ENCODE assay signal across 8 cellular contexts in genomic region chr10:70508912-70509366, GRCh38. TPM values are rescaled to one million over a fixed set of nuclear protein-coding genes. Genes with fewer than 3 reads are reported as not detected.
DNase-seq lines count a peak whose midpoint lies in the region; FAIRE-seq and TF ChIP-seq lines count a peak whose summit lies in the region.

No MANE protein-coding gene starts in this region.

- H3K27me3 ChIP-seq in esophagus squamous epithelium (no peaks in the 10 kb centered on the region), testis (no peaks in the 10 kb centered on the region)

- TF ChIP-seq POLR2A in esophagus squamous epithelium (IDR thresholded peaks at IDR 0.05): no peak
- no peak for TF ChIP-seq POLR2A in testis (IDR thresholded peaks at IDR 0.05)

- 34 to 60% methylated on average over 2 to 5 of the region's 12 CpGs for WGBS in esophagus squamous epithelium, 2 donors
- WGBS in testis, 2 donors: 38 to 41% methylated on average over 11 to 12 of the region's 12 CpGs

- TF ChIP-seq CTCF in esophagus squamous epithelium (IDR thresholded peaks at IDR 0.05) (no peak), testis (IDR thresholded peaks at IDR 0.05) (no peak)

- DNase-seq in DMS 273 (lab: John Stamatoyannopoulos, UW; ENCODE audit: unreplicated experiment) (peak; percentile 80), NCI-H1092 (lab: John Stamatoyannopoulos, UW) (peak; percentile 25), esophagus squamous epithelium (lab: John Stamatoyannopoulos, UW) (no peak), nucleus accumbens (lab: John Stamatoyannopoulos, UW) (peak in 29 of 56 donors; percentile 9 to 65 (median 26)), NCI-H2107 treated with DMSO at 0.1 percent for 48 hours (lab: John Stamatoyannopoulos, UW; ENCODE audit: unreplicated experiment) (no peak), RCC 7860 (ENCODE audit: low spot score) (no peak), testis (no peak), T-helper 9 cell (no peak)

- H3K36me3 ChIP-seq in esophagus squamous epithelium: no peaks in the 10 kb centered on the region
- no peaks in the 10 kb centered on the region for H3K36me3 ChIP-seq in testis (ENCODE audit: low read depth, missing control alignments)

- FAIRE-seq in RCC 7860 (lab: Jason Lieb, UNC): no peak

- no peaks in the 10 kb centered on the region for H3K9me3 ChIP-seq in esophagus squamous epithelium
- no peaks in the 10 kb centered on the region for H3K9me3 ChIP-seq in testis

- peak overlapping the region in 3 of 4 donors; percentile 5 to 72 (median 63) for H3K27ac ChIP-seq in esophagus squamous epithelium
- no peak overlapping the region for H3K27ac ChIP-seq in testis

- intact Hi-C loops in esophagus squamous epithelium (cut with DNase I) (no loop called here), testis (cut with DNase I; ENCODE audit: low total_unique reads) (no loop called here)

- H3K4me3 ChIP-seq in esophagus squamous epithelium: no peak overlapping the region
- H3K4me3 ChIP-seq in testis: no peak overlapping the region

- peaks cover 7 to 55% (median 47%) of the 10 kb centered on the region in 3 donors for H3K4me1 ChIP-seq in esophagus squamous epithelium
- H3K4me1 ChIP-seq in testis: peaks cover 39% of the 10 kb centered on the region

RNA-seq across cellular contexts. Expression of gene PALD1, which starts 30.4 kb away (rescaled TPM):
- total RNA-seq in esophagus squamous epithelium (10 to 100 TPM in 1 of 4 donors, 1 to 10 TPM in 3; 2.6 to 11.3 (median 4.5) TPM), testis (10 to 100 TPM in 1 of 2 donors, 1 to 10 TPM in 1; 8.3 to 13.3 TPM)
- polyA plus RNA-seq in testis (ENCODE audit: insufficient read depth, low read depth, low replicate concordance): 6.3 TPM

Comparison
In these comparisons a context has a peak if more than half of its experiments do, and no peak if none do; other contexts are left out.
1. DNase-seq: peak in DMS 273 (single experiment), NCI-H1092 (single experiment) and nucleus accumbens (29 of 56); none in esophagus squamous epithelium (single experiment), NCI-H2107 treated with DMSO at 0.1 percent for 48 hours (single experiment), RCC 7860 (single experiment), testis (single experiment) and T-helper 9 cell (single experiment).
2. H3K27ac ChIP-seq: peak in esophagus squamous epithelium (3 of 4); none in testis (0 of 2).